24 cellular contexts compared by ENCODE assay signal in the genomic region with DNA sequence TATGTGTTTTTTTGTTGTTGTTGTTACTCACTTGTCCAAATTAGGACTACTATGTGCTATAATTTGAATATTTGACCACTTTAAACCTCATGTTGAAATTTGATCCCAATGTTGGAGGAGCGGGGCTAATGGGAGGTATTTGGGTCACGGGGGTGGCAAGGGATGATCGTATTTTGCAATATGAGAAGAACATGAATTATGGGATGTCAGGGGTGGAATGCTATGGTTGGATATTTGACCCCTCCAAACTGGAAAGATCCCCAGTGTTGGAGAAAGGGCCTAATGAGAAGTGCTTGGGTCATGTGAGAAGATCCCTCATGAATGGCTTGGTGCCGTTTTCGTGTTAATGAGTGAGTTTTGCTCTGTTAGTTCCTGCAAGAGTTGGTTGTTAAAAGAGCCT.
"Had no signal": no experiment of that assay in that cellular context is flagged by ENCODE, and none has a peak within 500 bp of the region (broad histone marks: within the 10 kb centered on the region; RNA-seq: fewer than 3 reads in every experiment).

No MANE protein-coding gene starts in this region.

- ATAC-seq: left cardiac atrium; left lung; lower lobe of right lung; natural killer cell; right lobe of liver; stimulated activated naive B cell treated with anti-CD40 and anti-IgM and Interleukin-4, amounts not matched to agents 10 μg/mL and 1 μg/mL and 100 μg/mL, for 72 hours; stimulated activated naive CD8-positive, alpha-beta T cell treated with anti-CD3 and anti-CD28 coated beads, Interleukin-15, Interleukin-2, amounts not matched to agents 100 U/mL and 50 U/mL, for 24 hours; upper lobe of right lung had no signal

- H3K4me3 ChIP-seq: left lung, lower lobe of right lung, right atrium auricular region, right lobe of liver, skin epidermis, stomach, testis, thyroid gland, transverse colon, upper lobe of right lung had no signal

- H3K27me3 Mint-ChIP-seq: stimulated activated naive B cell treated with anti-CD40 and anti-IgM and Interleukin-4, amounts not matched to agents 10 μg/mL and 1 μg/mL and 100 μg/mL, for 72 hours had no signal

- H3K4me1 Mint-ChIP-seq: natural killer cell had no signal

- H3K27ac Mint-ChIP-seq: natural killer cell; stimulated activated naive B cell treated with anti-CD40 and anti-IgM and Interleukin-4, amounts not matched to agents 10 μg/mL and 1 μg/mL and 100 μg/mL, for 72 hours had no signal

- H3K36me3 ChIP-seq: left lung, lower lobe of right lung, right atrium auricular region, right lobe of liver, stomach, thyroid gland, transverse colon, upper lobe of right lung had no signal

- H3K9me3 ChIP-seq: right lobe of liver, testis, thyroid gland, upper lobe of right lung had no signal

- H3K36me3 Mint-ChIP-seq: stimulated activated naive B cell treated with anti-CD40 and anti-IgM and Interleukin-4, amounts not matched to agents 10 μg/mL and 1 μg/mL and 100 μg/mL, for 72 hours had no signal

- H3K4me3 Mint-ChIP-seq: natural killer cell; stimulated activated naive B cell treated with anti-CD40 and anti-IgM and Interleukin-4, amounts not matched to agents 10 μg/mL and 1 μg/mL and 100 μg/mL, for 72 hours had no signal

- DNase-seq: hippocampal formation; kidney glomerular epithelial cell; left cardiac atrium; left lung; lower lobe of right lung; mammary epithelial cell; mesenchymal stem cell; natural killer cell; nucleus accumbens; right lobe of liver; stimulated activated CD4-positive, alpha-beta T cell treated with anti-CD3 and anti-CD28 coated beads, Interleukin-12 subunit alpha, Interleukin-12 subunit beta, amount 100 ng/mL, for 4 hours; stimulated activated CD4-positive, alpha-beta T cell treated with anti-CD3 and anti-CD28 coated beads, Interleukin-15, amount 100 ng/mL, for 24 hours; stimulated activated CD4-positive, alpha-beta T cell treated with anti-CD3 and anti-CD28 coated beads, Interleukin-2, amount 100 ng/mL, for 24 hours; stimulated activated CD4-positive, alpha-beta T cell treated with anti-CD3 and anti-CD28 coated beads, Interleukin-4, amount 100 ng/mL, for 1 hour; stimulated activated naive B cell treated with anti-CD40 and anti-IgM and Interleukin-4, amounts not matched to agents 10 μg/mL and 1 μg/mL and 100 μg/mL, for 72 hours; stimulated activated naive CD8-positive, alpha-beta T cell treated with anti-CD3 and anti-CD28 coated beads, Interleukin-15, Interleukin-2, amounts not matched to agents 100 U/mL and 50 U/mL, for 24 hours; stomach; testis; thyroid gland; transverse colon; upper lobe of right lung had no signal

- H3K4me1 ChIP-seq: left lung, lower lobe of right lung, right lobe of liver, testis, thyroid gland, upper lobe of right lung had no signal

- H3K27me3 ChIP-seq: left lung, right atrium auricular region, right lobe of liver, stomach, testis, thyroid gland, transverse colon, upper lobe of right lung had no signal

- H3K27ac ChIP-seq: left lung, lower lobe of right lung, parathyroid adenoma, right atrium auricular region, right lobe of liver, skin epidermis, stomach, testis, thyroid gland, transverse colon, upper lobe of right lung had no signal
